Comparison of ENCODE assay signal across 1 cellular context in genomic region chr6:32952817-32953739, GRCh38.
TF ChIP-seq lines count a peak whose summit lies in the region.

Gene HLA-DMA (minus strand): TSS chr6:32953097. CDS start chr6:32953036, 61 bp downstream.

TF ChIP-seq in HCT116, 20 proteins besides CTCF, POLR2A, EP300 and RAD21 (continued from another document):
- TF ChIP-seq, protein P1, sequence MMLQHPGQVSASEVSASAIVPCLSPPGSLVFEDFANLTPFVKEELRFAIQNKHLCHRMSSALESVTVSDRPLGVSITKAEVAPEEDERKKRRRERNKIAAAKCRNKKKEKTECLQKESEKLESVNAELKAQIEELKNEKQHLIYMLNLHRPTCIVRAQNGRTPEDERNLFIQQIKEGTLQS (IDR thresholded peaks at IDR 0.05): no peak
- TF ChIP-seq CBX3 (IDR thresholded peaks at IDR 0.05; ENCODE audit: low read depth) (no peak), EZH2phosphoT487 (IDR thresholded peaks at IDR 0.05; ENCODE audit: borderline replicate concordance) (no peak), SP1 (IDR thresholded peaks at IDR 0.05; ENCODE audit: low read depth) (peak; percentile 62; the same call in 1 of the 2 replicates), EZH2 (IDR thresholded peaks at IDR 0.05) (no peak), ELF1 (IDR thresholded peaks at IDR 0.05; ENCODE audit: borderline replicate concordance, low read depth) (peak; percentile 11; the same call in 1 of the 2 replicates), ZNF274 (IDR thresholded peaks at IDR 0.05; ENCODE audit: low read depth, low read length) (no peak), JUND (IDR thresholded peaks at IDR 0.05) (no peak), FOSL1 (IDR thresholded peaks at IDR 0.05; ENCODE audit: low read depth) (no peak)
- TF ChIP-seq, protein P2, sequence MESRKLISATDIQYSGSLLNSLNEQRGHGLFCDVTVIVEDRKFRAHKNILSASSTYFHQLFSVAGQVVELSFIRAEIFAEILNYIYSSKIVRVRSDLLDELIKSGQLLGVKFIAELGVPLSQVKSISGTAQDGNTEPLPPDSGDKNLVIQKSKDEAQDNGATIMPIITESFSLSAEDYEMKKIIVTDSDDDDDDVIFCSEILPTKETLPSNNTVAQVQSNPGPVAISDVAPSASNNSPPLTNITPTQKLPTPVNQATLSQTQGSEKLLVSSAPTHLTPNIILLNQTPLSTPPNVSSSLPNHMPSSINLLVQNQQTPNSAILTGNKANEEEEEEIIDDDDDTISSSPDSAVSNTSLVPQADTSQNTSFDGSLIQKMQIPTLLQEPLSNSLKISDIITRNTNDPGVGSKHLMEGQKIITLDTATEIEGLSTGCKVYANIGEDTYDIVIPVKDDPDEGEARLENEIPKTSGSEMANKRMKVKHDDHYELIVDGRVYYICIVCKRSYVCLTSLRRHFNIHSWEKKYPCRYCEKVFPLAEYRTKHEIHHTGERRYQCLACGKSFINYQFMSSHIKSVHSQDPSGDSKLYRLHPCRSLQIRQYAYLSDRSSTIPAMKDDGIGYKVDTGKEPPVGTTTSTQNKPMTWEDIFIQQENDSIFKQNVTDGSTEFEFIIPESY (IDR thresholded peaks at IDR 0.05; ENCODE audit: extremely low read depth, insufficient replicate concordance, low read length): no peak
